24 cellular contexts compared by ENCODE assay signal in the genomic region with DNA sequence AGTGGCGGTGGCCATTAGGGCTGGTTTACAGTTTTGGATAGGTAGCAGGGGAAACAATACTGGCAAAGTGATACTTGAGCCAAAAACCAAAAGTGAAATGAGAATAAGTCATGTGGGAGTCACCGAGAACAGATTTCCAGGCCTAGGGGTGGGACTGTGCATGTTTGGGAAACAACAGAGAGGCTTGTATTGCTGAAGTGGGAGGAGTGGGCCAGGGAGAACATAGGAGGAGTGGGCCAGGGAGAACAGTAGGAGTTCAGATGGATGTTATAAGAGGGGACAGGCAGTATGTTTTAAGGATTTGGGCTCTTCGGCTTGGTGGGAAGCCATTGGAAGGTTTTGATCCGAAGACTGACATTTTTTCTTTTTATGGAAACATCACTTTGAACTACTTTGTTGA. TPM values are rescaled to one million over a fixed set of nuclear protein-coding genes. Genes with fewer than 3 reads are reported as not detected.
DNase-seq lines count a peak whose midpoint lies in the region; ATAC-seq and TF ChIP-seq lines count a peak whose summit lies in the region.
"Had no signal": no experiment of that assay in that cellular context is flagged by ENCODE, and none has a peak within 500 bp of the region (broad histone marks: within the 10 kb centered on the region; RNA-seq: fewer than 3 reads in every experiment).

No MANE protein-coding gene starts in this region.

- H3K27ac ChIP-seq in CD8-positive, alpha-beta T cell (ENCODE audit: low read depth, low read length) = no peak overlapping the region
- H3K27ac ChIP-seq in mesenchymal stem cell (ENCODE audit: low read length, poor library complexity, severe bottlenecking) = no peak overlapping the region
- H3K27ac ChIP-seq in Karpas-422 (ENCODE audit: low read length) = no peak overlapping the region
- H3K27ac ChIP-seq: HL-60, KMS-11, SK-N-MC had no signal

- H3K27ac Mint-ChIP-seq in activated CD8-positive, alpha-beta T cell treated with anti-CD3 and anti-CD28 coated beads for 36 hours = peak overlapping the region; percentile 25
- H3K27ac Mint-ChIP-seq in activated CD8-positive, alpha-beta T cell treated with anti-CD3 and anti-CD28 coated beads, Interleukin-2, amount 10 ng/mL, durations not matched to agents 7 days and 5 days = no peak overlapping the region
- peak overlapping the region; percentile 35 for H3K27ac Mint-ChIP-seq in CD8-positive, alpha-beta T cell
- no peak overlapping the region for H3K27ac Mint-ChIP-seq in stimulated activated effector memory CD8-positive, alpha-beta T cell treated with anti-CD3 and anti-CD28 coated beads, Interleukin-12 subunit alpha, Interleukin-12 subunit beta, amount 100 ng/mL, for 72 hours

- CTCF ChIA-PET in activated CD8-positive, alpha-beta T cell treated with anti-CD3 and anti-CD28 coated beads for 36 hours (lab: Charles Lee) = no interaction called here
- CTCF ChIA-PET in activated CD8-positive, alpha-beta T cell treated with anti-CD3 and anti-CD28 coated beads, Interleukin-2, amount 10 ng/mL, durations not matched to agents 7 days and 5 days (lab: Charles Lee) = no interaction called here
- CTCF ChIA-PET in CD8-positive, alpha-beta T cell (lab: Charles Lee) = no interaction called here

- H3K36me3 Mint-ChIP-seq in activated CD8-positive, alpha-beta T cell treated with anti-CD3 and anti-CD28 coated beads for 36 hours (ENCODE audit: low read depth) = peaks cover 76% of the 10 kb centered on the region
- H3K36me3 Mint-ChIP-seq in activated CD8-positive, alpha-beta T cell treated with anti-CD3 and anti-CD28 coated beads, Interleukin-2, amount 10 ng/mL, durations not matched to agents 7 days and 5 days (ENCODE audit: low read depth) = peaks cover 72% of the 10 kb centered on the region
- peaks cover 80% of the 10 kb centered on the region for H3K36me3 Mint-ChIP-seq in CD8-positive, alpha-beta T cell
- peaks cover 71% of the 10 kb centered on the region for H3K36me3 Mint-ChIP-seq in stimulated activated effector memory CD8-positive, alpha-beta T cell treated with anti-CD3 and anti-CD28 coated beads, Interleukin-12 subunit alpha, Interleukin-12 subunit beta, amount 100 ng/mL, for 72 hours

- peaks cover 32% of the 10 kb centered on the region for H3K4me1 Mint-ChIP-seq in activated CD8-positive, alpha-beta T cell treated with anti-CD3 and anti-CD28 coated beads for 36 hours (ENCODE audit: low read depth)
- H3K4me1 Mint-ChIP-seq in activated CD8-positive, alpha-beta T cell treated with anti-CD3 and anti-CD28 coated beads, Interleukin-2, amount 10 ng/mL, durations not matched to agents 7 days and 5 days (ENCODE audit: low read depth) = peaks cover 12% of the 10 kb centered on the region
- peaks cover 24% of the 10 kb centered on the region for H3K4me1 Mint-ChIP-seq in CD8-positive, alpha-beta T cell (ENCODE audit: low read depth)
- H3K4me1 Mint-ChIP-seq in stimulated activated effector memory CD8-positive, alpha-beta T cell treated with anti-CD3 and anti-CD28 coated beads, Interleukin-12 subunit alpha, Interleukin-12 subunit beta, amount 100 ng/mL, for 72 hours = peaks cover 5% of the 10 kb centered on the region

- H3K4me1 ChIP-seq in CD8-positive, alpha-beta T cell (ENCODE audit: insufficient read depth, low read length) = no peaks in the 10 kb centered on the region
- no peaks in the 10 kb centered on the region for H3K4me1 ChIP-seq in mesenchymal stem cell (ENCODE audit: control insufficient read depth, insufficient read depth, low read depth, low read length)
- peaks cover 10% of the 10 kb centered on the region for H3K4me1 ChIP-seq in Karpas-422 (ENCODE audit: low read length)

- H3K36me3 ChIP-seq in CD8-positive, alpha-beta T cell (ENCODE audit: insufficient read depth, low read length) = peaks cover 10% of the 10 kb centered on the region
- peaks cover 5 to 91% of the 10 kb centered on the region in 2 experiments for H3K36me3 ChIP-seq in mesenchymal stem cell (ENCODE audit: control insufficient read depth in 1 of 2, insufficient read depth in 2 of 2, low read depth in 1 of 2, low read length in 2 of 2)
- peaks cover 81% of the 10 kb centered on the region for H3K36me3 ChIP-seq in Karpas-422 (ENCODE audit: insufficient read depth, low read length)

- intact Hi-C loops in activated CD8-positive, alpha-beta T cell treated with anti-CD3 and anti-CD28 coated beads for 36 hours (cut with micrococcal nuclease) = no loop called here
- intact Hi-C loops in CD8-positive, alpha-beta T cell (cut with DNase I, micrococcal nuclease) = loop anchor here in 1 of 2 experiments (1.0 kb wide), 1 partner anchor 15 kb away; no protein-coding TSS in a partner anchor

- no peak overlapping the region for H2BK5ac ChIP-seq in mesenchymal stem cell (ENCODE audit: low read depth, low read length, poor library complexity, severe bottlenecking)

- H3K79me1 ChIP-seq in mesenchymal stem cell (replicated peaks; ENCODE audit: low read length, poor library complexity, severe bottlenecking) = peaks cover 12% of the 10 kb centered on the region

- ATAC-seq in activated CD8-positive, alpha-beta T cell treated with anti-CD3 and anti-CD28 coated beads for 36 hours = no peak
- ATAC-seq in activated CD8-positive, alpha-beta T cell treated with anti-CD3 and anti-CD28 coated beads, Interleukin-2, amount 10 ng/mL, durations not matched to agents 7 days and 5 days = no peak
- no peak for ATAC-seq in CD8-positive, alpha-beta T cell
- ATAC-seq in stimulated activated effector memory CD8-positive, alpha-beta T cell treated with anti-CD3 and anti-CD28 coated beads, Interleukin-12 subunit alpha, Interleukin-12 subunit beta, amount 100 ng/mL, for 72 hours = no peak
- no peak for ATAC-seq in HG03196 (IDR thresholded peaks at IDR 0.05; ENCODE audit: unreplicated experiment)
- ATAC-seq: Panc1 had no signal

- no peak overlapping the region for H3K23ac ChIP-seq in mesenchymal stem cell (ENCODE audit: low read length in 2 of 2)

- H3K4me3 ChIP-seq in CD8-positive, alpha-beta T cell (ENCODE audit: low read depth, low read length) = no peak overlapping the region
- H3K4me3 ChIP-seq in mesenchymal stem cell (ENCODE audit: insufficient read depth in 1 of 2, low read depth in 1 of 2, low read length in 2 of 2) (no peak overlapping the region), Karpas-422 (ENCODE audit: low read length) (no peak overlapping the region)
- H3K4me3 ChIP-seq: SK-N-MC had no signal

- H3K4me3 Mint-ChIP-seq in activated CD8-positive, alpha-beta T cell treated with anti-CD3 and anti-CD28 coated beads for 36 hours = no peak overlapping the region
- no peak overlapping the region for H3K4me3 Mint-ChIP-seq in activated CD8-positive, alpha-beta T cell treated with anti-CD3 and anti-CD28 coated beads, Interleukin-2, amount 10 ng/mL, durations not matched to agents 7 days and 5 days
- H3K4me3 Mint-ChIP-seq in CD8-positive, alpha-beta T cell = no peak overlapping the region
- no peak overlapping the region for H3K4me3 Mint-ChIP-seq in stimulated activated effector memory CD8-positive, alpha-beta T cell treated with anti-CD3 and anti-CD28 coated beads, Interleukin-12 subunit alpha, Interleukin-12 subunit beta, amount 100 ng/mL, for 72 hours
- H3K4me3 Mint-ChIP-seq: IgD-negative memory B cell had no signal

- H3K9me3 ChIP-seq in CD8-positive, alpha-beta T cell (ENCODE audit: low read length) = no peaks in the 10 kb centered on the region
- H3K9me3 ChIP-seq in mesenchymal stem cell (ENCODE audit: control insufficient read depth, low read length) (no peaks in the 10 kb centered on the region), Karpas-422 (ENCODE audit: low read length) (no peaks in the 10 kb centered on the region)

- H3K9me3 Mint-ChIP-seq in activated CD8-positive, alpha-beta T cell treated with anti-CD3 and anti-CD28 coated beads for 36 hours = no peaks in the 10 kb centered on the region
- H3K9me3 Mint-ChIP-seq in activated CD8-positive, alpha-beta T cell treated with anti-CD3 and anti-CD28 coated beads, Interleukin-2, amount 10 ng/mL, durations not matched to agents 7 days and 5 days (ENCODE audit: insufficient read depth) = no peaks in the 10 kb centered on the region
- H3K9me3 Mint-ChIP-seq in CD8-positive, alpha-beta T cell = no peaks in the 10 kb centered on the region
- no peaks in the 10 kb centered on the region for H3K9me3 Mint-ChIP-seq in stimulated activated effector memory CD8-positive, alpha-beta T cell treated with anti-CD3 and anti-CD28 coated beads, Interleukin-12 subunit alpha, Interleukin-12 subunit beta, amount 100 ng/mL, for 72 hours
- H3K9me3 Mint-ChIP-seq: IgD-negative memory B cell had no signal

- H2AK5ac ChIP-seq in mesenchymal stem cell (ENCODE audit: low read length, severe bottlenecking) = no peak overlapping the region

- peaks cover 86% of the 10 kb centered on the region for H3K79me2 ChIP-seq in Karpas-422 (ENCODE audit: low read length)

- H3K27me3 Mint-ChIP-seq in activated CD8-positive, alpha-beta T cell treated with anti-CD3 and anti-CD28 coated beads for 36 hours = no peaks in the 10 kb centered on the region
- no peaks in the 10 kb centered on the region for H3K27me3 Mint-ChIP-seq in activated CD8-positive, alpha-beta T cell treated with anti-CD3 and anti-CD28 coated beads, Interleukin-2, amount 10 ng/mL, durations not matched to agents 7 days and 5 days (ENCODE audit: low read depth)
- no peaks in the 10 kb centered on the region for H3K27me3 Mint-ChIP-seq in CD8-positive, alpha-beta T cell (ENCODE audit: low read depth)
- H3K27me3 Mint-ChIP-seq: IgD-negative memory B cell had no signal

- no peak overlapping the region for H2AFZ ChIP-seq in mesenchymal stem cell (ENCODE audit: low read depth, low read length)
- no peak overlapping the region for H2AFZ ChIP-seq in Karpas-422 (ENCODE audit: low read length)

- H3K4ac ChIP-seq in mesenchymal stem cell (ENCODE audit: low read depth in 1 of 2, low read length in 2 of 2) = no peak overlapping the region

- no peak overlapping the region for H2BK120ac ChIP-seq in mesenchymal stem cell (ENCODE audit: low read depth, low read length)

- H3K9me2 ChIP-seq in Karpas-422 (replicated peaks; ENCODE audit: insufficient read depth, low read length) = no peaks in the 10 kb centered on the region

- POLR2A ChIA-PET in activated CD8-positive, alpha-beta T cell treated with anti-CD3 and anti-CD28 coated beads for 36 hours (lab: Charles Lee) = no interaction called here
- POLR2A ChIA-PET in activated CD8-positive, alpha-beta T cell treated with anti-CD3 and anti-CD28 coated beads, Interleukin-2, amount 10 ng/mL, durations not matched to agents 7 days and 5 days (lab: Charles Lee) = no interaction called here
- POLR2A ChIA-PET in CD8-positive, alpha-beta T cell (lab: Charles Lee) = no interaction called here

- H3K9ac ChIP-seq in mesenchymal stem cell (ENCODE audit: low read length) = no peak overlapping the region
- no peak overlapping the region for H3K9ac ChIP-seq in Karpas-422 (ENCODE audit: low read length)
- H3K9ac ChIP-seq: KMS-11 had no signal

- no peak overlapping the region for H2BK12ac ChIP-seq in mesenchymal stem cell (ENCODE audit: low read length in 2 of 2)

- no peak overlapping the region for H4K91ac ChIP-seq in mesenchymal stem cell (ENCODE audit: low read length)

- WGBS in mesenchymal stem cell = 98% methylated on average over 3 of the region's 4 CpGs

- no peak for TF ChIP-seq CTCF in activated CD8-positive, alpha-beta T cell treated with anti-CD3 and anti-CD28 coated beads for 36 hours (IDR thresholded peaks at IDR 0.05)
- no peak for TF ChIP-seq CTCF in CD8-positive, alpha-beta T cell (IDR thresholded peaks at IDR 0.05)

- H3K18ac ChIP-seq in mesenchymal stem cell (ENCODE audit: low read depth in 1 of 2, low read length in 2 of 2) = no peak overlapping the region

- no peak for DNase-seq in activated CD8-positive, alpha-beta T cell treated with anti-CD3 and anti-CD28 coated beads for 36 hours
- DNase-seq in activated CD8-positive, alpha-beta T cell treated with anti-CD3 and anti-CD28 coated beads, Interleukin-2, amount 10 ng/mL, durations not matched to agents 7 days and 5 days = no peak
- no peak for DNase-seq in CD8-positive, alpha-beta T cell
- DNase-seq in RPMI7951 (ENCODE audit: low read depth) (peak; percentile 5), mesenchymal stem cell (no peak), Karpas-422 (no peak)
- DNase-seq in stimulated activated effector memory CD8-positive, alpha-beta T cell treated with anti-CD3 and anti-CD28 coated beads, Interleukin-12 subunit alpha, Interleukin-12 subunit beta, amount 100 ng/mL, for 72 hours (ENCODE audit: low spot score in 2 of 2) = no peak
- DNase-seq: 8988T, ACHN, DMS53, HCEC 1CT, NCI-H1048, NCI-H1417, NCI-H1694, NCI-H2081, NCI-H2227 treated with DMSO at 0.1 percent for 48 hours, NCI-H526 treated with DMSO at 0.1 percent for 48 hours, SHP77 treated with DMSO at 0.1 percent for 48 hours had no signal

- no peak overlapping the region for H3K14ac ChIP-seq in mesenchymal stem cell (ENCODE audit: low read length in 2 of 2)

- H3K4me2 ChIP-seq in mesenchymal stem cell (ENCODE audit: low read length, poor library complexity, severe bottlenecking) (no peak overlapping the region), Karpas-422 (ENCODE audit: low read depth, low read length, poor library complexity, severe bottlenecking) (no peak overlapping the region)
- H3K4me2 ChIP-seq: KMS-11 had no signal

- H2BK15ac ChIP-seq in mesenchymal stem cell (ENCODE audit: low read depth, poor library complexity, severe bottlenecking) = no peak overlapping the region

- H4K20me1 ChIP-seq in Karpas-422 (ENCODE audit: insufficient read depth, low read depth, low read length) = no peaks in the 10 kb centered on the region

- H4K8ac ChIP-seq in mesenchymal stem cell (ENCODE audit: low read length) = peak overlapping the region; percentile 41

- no peaks in the 10 kb centered on the region for H3K27me3 ChIP-seq in CD8-positive, alpha-beta T cell (ENCODE audit: insufficient read depth, low read length)
- H3K27me3 ChIP-seq in mesenchymal stem cell (ENCODE audit: control insufficient read depth in 1 of 2, insufficient read depth in 1 of 2, low read length in 2 of 2) = no peaks in the 10 kb centered on the region
- H3K27me3 ChIP-seq in Karpas-422 (ENCODE audit: low read length) = no peaks in the 10 kb centered on the region

RNA-seq across cellular contexts. Expression of a gene that starts 35.5 kb away (rescaled TPM):
- total RNA-seq in activated CD8-positive, alpha-beta T cell treated with anti-CD3 and anti-CD28 coated beads for 36 hours = 10 to 100 TPM; 37.0 to 37.5 TPM
- 10 to 100 TPM; 25.8 to 27.1 TPM for total RNA-seq in activated CD8-positive, alpha-beta T cell treated with anti-CD3 and anti-CD28 coated beads, Interleukin-2, amount 10 ng/mL, durations not matched to agents 7 days and 5 days
- 10 to 100 TPM; 14.7 to 15.3 TPM for total RNA-seq in CD8-positive, alpha-beta T cell
- total RNA-seq in RPMI7951 (2014; rRNA removed; shearing (Covaris generic)) = 13.0 and 16.9 TPM in 2 replicates
- polyA plus RNA-seq in mesenchymal stem cell (2013, experiment 1 of 2) = 13.0 TPM
- 13.2 TPM for polyA plus RNA-seq in mesenchymal stem cell (2013, experiment 2 of 2)
- 30.1 and 64.7 TPM in 2 replicates for total RNA-seq in Karpas-422 (2014; rRNA removed; shearing (Covaris generic); ENCODE audit: low replicate concordance)

Comparison
In these comparisons a context has a peak if more than half of its experiments do, and no peak if none do; other contexts are left out.
1. H3K27ac Mint-ChIP-seq: peak in activated CD8-positive, alpha-beta T cell treated with anti-CD3 and anti-CD28 coated beads for 36 hours (single experiment) and CD8-positive, alpha-beta T cell (single experiment); none in activated CD8-positive, alpha-beta T cell treated with anti-CD3 and anti-CD28 coated beads, Interleukin-2, amount 10 ng/mL, durations not matched to agents 7 days and 5 days (single experiment) and stimulated activated effector memory CD8-positive, alpha-beta T cell treated with anti-CD3 and anti-CD28 coated beads, Interleukin-12 subunit alpha, Interleukin-12 subunit beta, amount 100 ng/mL, for 72 hours (single experiment).